Comparison of ENCODE assay signal across 8 cellular contexts in the genomic region with DNA sequence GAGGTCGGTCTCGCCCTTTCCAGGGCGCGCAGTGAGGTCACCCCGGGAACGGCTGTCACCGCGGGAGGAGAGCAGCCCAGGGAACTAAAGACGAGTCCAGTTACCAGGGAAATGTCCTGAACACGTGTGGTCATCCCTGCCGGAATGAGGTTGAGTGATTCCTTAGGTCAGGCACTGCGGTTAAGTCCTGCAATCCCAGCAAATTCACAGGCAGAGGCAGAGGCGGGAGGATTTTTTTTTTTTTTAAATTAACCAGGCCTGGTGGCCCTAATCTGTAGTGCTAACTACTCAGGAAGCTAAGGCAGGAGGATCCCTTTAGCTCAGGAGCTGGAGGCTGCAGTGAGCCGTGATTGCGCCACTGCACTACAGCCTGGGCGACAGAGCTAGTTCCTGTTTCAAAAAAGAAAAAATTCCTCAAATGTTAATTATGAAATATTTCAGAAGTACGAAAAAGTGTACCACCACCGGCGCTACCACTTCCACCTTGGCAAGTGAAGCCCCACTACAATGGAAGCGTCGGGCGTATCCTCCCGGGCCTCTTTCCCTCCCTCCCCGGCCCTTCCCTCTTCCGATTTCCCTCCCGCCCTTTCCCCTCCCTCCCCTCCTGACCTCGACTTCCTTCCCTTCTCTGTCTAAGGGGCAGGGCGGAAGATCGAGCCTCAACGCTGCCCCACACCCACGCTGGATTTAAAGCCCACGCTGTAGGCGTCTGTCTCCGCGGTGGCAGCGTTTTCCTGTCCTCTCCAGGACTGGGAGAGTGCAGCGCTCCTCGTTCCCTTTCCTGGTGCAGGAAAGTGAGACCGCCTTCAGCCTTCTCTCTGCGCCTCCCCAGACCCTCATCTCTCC. TPM values are rescaled to one million over a fixed set of nuclear protein-coding genes. Genes with fewer than 3 reads are reported as not detected.
DNase-seq lines count a peak whose midpoint lies in the region; ATAC-seq and TF ChIP-seq lines count a peak whose summit lies in the region.

No MANE protein-coding gene starts in this region.

- DNase-seq in CD1c-positive myeloid dendritic cell (ENCODE audit: extremely low spot score) = peak; percentile 93
- DNase-seq in KG1 (lab: John Stamatoyannopoulos, UW) = peak; percentile 57
- peak; percentile 46 for DNase-seq in germinal center (ENCODE audit: low spot score)
- no peak for DNase-seq in NCI-H446 treated with DMSO at 0.1 percent for 48 hours (lab: John Stamatoyannopoulos, UW)
- DNase-seq in NCI-H1092 treated with DMSO at 0.1 percent for 48 hours (lab: John Stamatoyannopoulos, UW) = no peak

- no peaks in the 10 kb centered on the region for H3F3A ChIP-seq in neural cell (ENCODE audit: insufficient read depth, low read length, poor library complexity, severe bottlenecking)

- H3K27ac ChIP-seq in neural cell (ENCODE audit: low read length) = no peak overlapping the region

- peak overlapping the region; percentile 93 for H3K4me3 Mint-ChIP-seq in activated T-helper 17 cell treated with anti-CD3 and anti-CD28 coated beads, Interleukin-2, amount 50 U/mL, for 72 hours

- no peaks in the 10 kb centered on the region for H4K20me1 ChIP-seq in neural cell (ENCODE audit: insufficient read depth)

- peaks cover 64% of the 10 kb centered on the region for H3K27me3 ChIP-seq in neural cell (ENCODE audit: insufficient read depth, low read depth, low read length)

- no peak overlapping the region for H2AFZ ChIP-seq in neural cell (ENCODE audit: low read depth, low read length)

- H3K4me2 ChIP-seq in neural cell (ENCODE audit: low read length) = no peak overlapping the region

- peaks cover 26% of the 10 kb centered on the region for H3K4me1 Mint-ChIP-seq in activated T-helper 17 cell treated with anti-CD3 and anti-CD28 coated beads, Interleukin-2, amount 50 U/mL, for 72 hours

- ATAC-seq in activated T-helper 17 cell treated with anti-CD3 and anti-CD28 coated beads, Interleukin-2, amount 50 U/mL, for 72 hours (replicated peaks) = peak; percentile 84
- no peak for ATAC-seq in GM18505 (IDR thresholded peaks at IDR 0.05; ENCODE audit: unreplicated experiment)

- no peaks in the 10 kb centered on the region for H3K27me3 Mint-ChIP-seq in activated T-helper 17 cell treated with anti-CD3 and anti-CD28 coated beads, Interleukin-2, amount 50 U/mL, for 72 hours

- TF ChIP-seq CTCF in neural cell (IDR thresholded peaks at IDR 0.05; ENCODE audit: poor library complexity, severe bottlenecking) = no peak

- no peak for TF ChIP-seq RAD21 in neural cell (conservative IDR thresholded peaks at IDR 0.05)

- H3K9me2 ChIP-seq in neural cell (ENCODE audit: insufficient read depth, low read length) = no peaks in the 10 kb centered on the region

- H3K79me2 ChIP-seq in neural cell (replicated peaks; ENCODE audit: insufficient read depth, low read length) = no peaks in the 10 kb centered on the region

- H3K9me3 Mint-ChIP-seq in activated T-helper 17 cell treated with anti-CD3 and anti-CD28 coated beads, Interleukin-2, amount 50 U/mL, for 72 hours = peaks cover 3% of the 10 kb centered on the region

- no peaks in the 10 kb centered on the region for H3K36me3 ChIP-seq in neural cell (ENCODE audit: insufficient read depth, low read length)

- peak overlapping the region; percentile 84 for H3K27ac Mint-ChIP-seq in activated T-helper 17 cell treated with anti-CD3 and anti-CD28 coated beads, Interleukin-2, amount 50 U/mL, for 72 hours

- H3K9ac ChIP-seq in neural cell (ENCODE audit: low read length) = no peak overlapping the region

- H3K36me3 Mint-ChIP-seq in activated T-helper 17 cell treated with anti-CD3 and anti-CD28 coated beads, Interleukin-2, amount 50 U/mL, for 72 hours (ENCODE audit: low read depth) = peaks cover 17% of the 10 kb centered on the region

- TF ChIP-seq EP300 in neural cell (conservative IDR thresholded peaks at IDR 0.05; ENCODE audit: poor library complexity, severe bottlenecking) = no peak

- no peak for TF ChIP-seq POLR2A in GM18505 (IDR thresholded peaks at IDR 0.05; ENCODE audit: borderline replicate concordance, extremely low read depth, insufficient read depth, insufficient read length)

- peak overlapping the region; percentile 58 for H3K4me3 ChIP-seq in neural cell (ENCODE audit: low read length)

- no peaks in the 10 kb centered on the region for H3K9me3 ChIP-seq in neural cell (ENCODE audit: low read length)

TF ChIP-seq in neural cell, 6 proteins besides CTCF, POLR2A, EP300 and RAD21:
- TF ChIP-seq EZH2 (IDR thresholded peaks at IDR 0.05; ENCODE audit: borderline replicate concordance, insufficient read depth, low read length, poor library complexity, severe bottlenecking) (no peak), MXI1 (conservative IDR thresholded peaks at IDR 0.05; ENCODE audit: poor library complexity, severe bottlenecking) (no peak), POLR2AphosphoS5 (IDR thresholded peaks at IDR 0.05) (no peak), SMC3 (conservative IDR thresholded peaks at IDR 0.05; ENCODE audit: poor library complexity) (no peak), TAF1 (IDR thresholded peaks at IDR 0.05; ENCODE audit: low read depth) (no peak)
- TF ChIP-seq, protein P1, sequence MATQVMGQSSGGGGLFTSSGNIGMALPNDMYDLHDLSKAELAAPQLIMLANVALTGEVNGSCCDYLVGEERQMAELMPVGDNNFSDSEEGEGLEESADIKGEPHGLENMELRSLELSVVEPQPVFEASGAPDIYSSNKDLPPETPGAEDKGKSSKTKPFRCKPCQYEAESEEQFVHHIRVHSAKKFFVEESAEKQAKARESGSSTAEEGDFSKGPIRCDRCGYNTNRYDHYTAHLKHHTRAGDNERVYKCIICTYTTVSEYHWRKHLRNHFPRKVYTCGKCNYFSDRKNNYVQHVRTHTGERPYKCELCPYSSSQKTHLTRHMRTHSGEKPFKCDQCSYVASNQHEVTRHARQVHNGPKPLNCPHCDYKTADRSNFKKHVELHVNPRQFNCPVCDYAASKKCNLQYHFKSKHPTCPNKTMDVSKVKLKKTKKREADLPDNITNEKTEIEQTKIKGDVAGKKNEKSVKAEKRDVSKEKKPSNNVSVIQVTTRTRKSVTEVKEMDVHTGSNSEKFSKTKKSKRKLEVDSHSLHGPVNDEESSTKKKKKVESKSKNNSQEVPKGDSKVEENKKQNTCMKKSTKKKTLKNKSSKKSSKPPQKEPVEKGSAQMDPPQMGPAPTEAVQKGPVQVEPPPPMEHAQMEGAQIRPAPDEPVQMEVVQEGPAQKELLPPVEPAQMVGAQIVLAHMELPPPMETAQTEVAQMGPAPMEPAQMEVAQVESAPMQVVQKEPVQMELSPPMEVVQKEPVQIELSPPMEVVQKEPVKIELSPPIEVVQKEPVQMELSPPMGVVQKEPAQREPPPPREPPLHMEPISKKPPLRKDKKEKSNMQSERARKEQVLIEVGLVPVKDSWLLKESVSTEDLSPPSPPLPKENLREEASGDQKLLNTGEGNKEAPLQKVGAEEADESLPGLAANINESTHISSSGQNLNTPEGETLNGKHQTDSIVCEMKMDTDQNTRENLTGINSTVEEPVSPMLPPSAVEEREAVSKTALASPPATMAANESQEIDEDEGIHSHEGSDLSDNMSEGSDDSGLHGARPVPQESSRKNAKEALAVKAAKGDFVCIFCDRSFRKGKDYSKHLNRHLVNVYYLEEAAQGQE (IDR thresholded peaks at IDR 0.05; ENCODE audit: borderline replicate concordance) = no peak

RNA-seq across cellular contexts. Expression of a gene that starts 27.3 kb away (rescaled TPM):
- total RNA-seq in activated T-helper 17 cell treated with anti-CD3 and anti-CD28 coated beads, Interleukin-2, amount 50 U/mL, for 72 hours = 100 to 1,000 TPM in 1 of 2 donors, 10 to 100 TPM in 1; 77.5 to 112 TPM
- not detected in 2 replicates for polyA plus RNA-seq in neural cell
- not detected in 2 replicates for polyA minus RNA-seq in neural cell

Comparison
In these comparisons a context has a peak if more than half of its experiments do, and no peak if none do; other contexts are left out.
1. DNase-seq: peak in CD1c-positive myeloid dendritic cell (single experiment), KG1 (single experiment) and germinal center (single experiment); none in NCI-H446 treated with DMSO at 0.1 percent for 48 hours (single experiment) and NCI-H1092 treated with DMSO at 0.1 percent for 48 hours (single experiment).